1 cellular context compared by ENCODE assay signal in genomic region chr20:17925300-17925939, GRCh38.
A peak's percentile ranks its signal among the peaks of the same experiment; 100 is the strongest.
TF ChIP-seq lines count a peak whose summit lies in the region.

No MANE protein-coding gene starts in this region.

TF ChIP-seq in K562, 482 proteins besides CTCF, POLR2A, EP300 and RAD21 (continues in another document):
- peak; percentile 89 for TF ChIP-seq MTA3 (IDR thresholded peaks at IDR 0.05; ENCODE audit: borderline replicate concordance)
- no peak for TF ChIP-seq ZBTB49 (CRISPR knock-in tag; IDR thresholded peaks at IDR 0.05; ENCODE audit: borderline replicate concordance)
- TF ChIP-seq ZNF175 (CRISPR knock-in tag; IDR thresholded peaks at IDR 0.05; ENCODE audit: low read depth), result no peak
- TF ChIP-seq BRD4 (IDR thresholded peaks at IDR 0.05), result no peak
- peak in 1 of 2 experiments; percentile 30 for TF ChIP-seq E2F6 (IDR thresholded peaks at IDR 0.05; ENCODE audit: borderline replicate concordance in 1 of 2, extremely low read depth in 1 of 2, insufficient read depth in 1 of 2, insufficient read length in 1 of 2, low read depth in 1 of 2, low read length in 1 of 2, poor library complexity in 1 of 2, severe bottlenecking in 1 of 2)
- peak; percentile 67 for TF ChIP-seq CXXC5 (CRISPR knock-in tag; IDR thresholded peaks at IDR 0.05)
- TF ChIP-seq SNIP1 (IDR thresholded peaks at IDR 0.05; ENCODE audit: low read depth), result no peak
- no peak for TF ChIP-seq SRSF1 (IDR thresholded peaks at IDR 0.05; ENCODE audit: low read depth, low read length)
- TF ChIP-seq CGGBP1 (CRISPR knock-in tag; IDR thresholded peaks at IDR 0.05), result no peak
- no peak for TF ChIP-seq DEAF1 (CRISPR knock-in tag; IDR thresholded peaks at IDR 0.05)
- no peak for TF ChIP-seq U2AF2 (optimal IDR thresholded peaks at IDR 0.05; ENCODE audit: low read depth, low read length)
- TF ChIP-seq NCOA2 (IDR thresholded peaks at IDR 0.05; ENCODE audit: partially characterized antibody in 2 of 2), result peak in 1 of 2 experiments; percentile 64
- TF ChIP-seq ZNF408 (CRISPR knock-in tag; IDR thresholded peaks at IDR 0.05; ENCODE audit: low read depth), result no peak
- TF ChIP-seq ZNF282 (CRISPR knock-in tag; IDR thresholded peaks at IDR 0.05), result no peak
- TF ChIP-seq POLR2G (IDR thresholded peaks at IDR 0.05; ENCODE audit: low read depth, low read length), result no peak
- TF ChIP-seq ZNF23 (CRISPR knock-in tag; IDR thresholded peaks at IDR 0.05), result no peak
- no peak for TF ChIP-seq GTF3C2 (IDR thresholded peaks at IDR 0.05; ENCODE audit: borderline replicate concordance, extremely low read depth, insufficient read length)
- peak; percentile 94 for TF ChIP-seq NCOR1 (IDR thresholded peaks at IDR 0.05)
- no peak for TF ChIP-seq LARP7 (IDR thresholded peaks at IDR 0.05)
- TF ChIP-seq ZNF134 (CRISPR knock-in tag; conservative IDR thresholded peaks at IDR 0.05), result no peak; the same call in 1 of the 2 replicates
- no peak for TF ChIP-seq SLC30A9 (CRISPR knock-in tag; IDR thresholded peaks at IDR 0.05)
- TF ChIP-seq GMEB1 (CRISPR knock-in tag; IDR thresholded peaks at IDR 0.05), result no peak
- peak; percentile 91 for TF ChIP-seq NCOA1 (IDR thresholded peaks at IDR 0.05; ENCODE audit: low read depth)
- TF ChIP-seq SMAD1 (IDR thresholded peaks at IDR 0.05; ENCODE audit: low read depth, low read length, partially characterized antibody), result no peak
- TF ChIP-seq DACH1 (IDR thresholded peaks at IDR 0.05; ENCODE audit: partially characterized antibody), result no peak
- peak; percentile 24 for TF ChIP-seq TAF9B (IDR thresholded peaks at IDR 0.05; ENCODE audit: partially characterized antibody)
- TF ChIP-seq XRCC3 (IDR thresholded peaks at IDR 0.05), result no peak
- peak; percentile 63; the same call in 1 of the 2 replicates for TF ChIP-seq KHSRP (IDR thresholded peaks at IDR 0.05)
- no peak for TF ChIP-seq NRF1 (conservative IDR thresholded peaks at IDR 0.05 in 1 of 2, IDR thresholded peaks at IDR 0.05 in 1 of 2)
- no peak; the same call in 1 of the 2 replicates for TF ChIP-seq ZBTB40 (IDR thresholded peaks at IDR 0.05)
- TF ChIP-seq ZBTB40 (CRISPR knock-in tag; IDR thresholded peaks at IDR 0.05), result no peak
- TF ChIP-seq ELK1 (CRISPR knock-in tag; IDR thresholded peaks at IDR 0.05), result no peak
- TF ChIP-seq NR4A1 (CRISPR knock-in tag; IDR thresholded peaks at IDR 0.05), result no peak
- no peak for TF ChIP-seq NR4A1 (tag; IDR thresholded peaks at IDR 0.05)
- no peak for TF ChIP-seq TRIM28 (IDR thresholded peaks at IDR 0.05)
- TF ChIP-seq CC2D1A (IDR thresholded peaks at IDR 0.05), result peak; percentile 88
- TF ChIP-seq U2AF1 (optimal IDR thresholded peaks at IDR 0.05; ENCODE audit: low read depth, low read length), result no peak
- TF ChIP-seq BCOR (IDR thresholded peaks at IDR 0.05), result 0 out of 2 replicates have a peak, but pooled peaks have one; percentile 8
